In the genomic region with DNA sequence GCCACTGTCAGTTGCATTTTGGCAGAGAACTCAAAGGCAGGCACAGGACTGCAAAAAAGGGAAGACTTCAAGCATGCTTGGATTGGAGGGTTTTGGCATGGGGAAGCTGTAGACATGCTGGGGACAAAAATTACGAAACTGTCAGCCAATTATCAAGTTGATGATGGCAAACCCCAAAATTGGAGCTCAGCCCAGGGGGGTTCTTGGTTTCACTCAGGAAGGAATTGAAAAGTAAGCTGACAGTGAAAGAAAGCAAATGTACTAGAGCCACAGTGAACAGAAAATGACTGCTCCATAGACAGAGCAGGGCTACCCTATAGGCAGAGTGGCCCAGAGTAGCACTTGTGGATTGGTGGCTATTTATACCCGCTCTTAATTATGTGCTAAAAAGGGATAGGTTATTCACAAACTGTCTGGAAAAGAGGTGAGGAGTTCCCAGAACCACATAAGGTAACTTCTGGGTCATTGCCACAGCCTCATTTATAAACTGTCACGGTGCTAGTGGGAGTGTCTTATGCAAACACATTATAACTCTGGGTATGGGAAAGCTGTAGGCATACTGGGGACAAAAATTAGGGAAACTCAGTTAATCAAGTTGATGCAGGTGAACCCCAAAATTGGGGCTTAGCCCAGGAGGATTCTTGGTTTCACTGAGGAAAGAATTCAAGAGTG, we compare ENCODE assay signal across 16 cellular contexts. TPM values are rescaled to one million over a fixed set of nuclear protein-coding genes. Genes with fewer than 3 reads are reported as not detected.
DNase-seq lines count a peak whose midpoint lies in the region; ATAC-seq and TF ChIP-seq lines count a peak whose summit lies in the region.
"Had no signal": no experiment of that assay in that cellular context is flagged by ENCODE, and none has a peak within 500 bp of the region (broad histone marks: within the 10 kb centered on the region; RNA-seq: fewer than 3 reads in every experiment).

No MANE protein-coding gene starts in this region.

- 56 to 71% (median 66%) methylated on average over 3 of the region's 3 CpGs for WGBS in adrenal gland, 4 donors
- 25 to 30% methylated on average over 3 of the region's 3 CpGs for WGBS in upper lobe of left lung, 2 donors
- WGBS in stomach, 5 donors, result 34 to 44% (median 42%) methylated on average over 3 of the region's 3 CpGs

- intact Hi-C loops in Right ventricle myocardium inferior (cut with DNase I), result no loop called here
- intact Hi-C loops in cardiac septum (cut with DNase I), result no loop called here
- intact Hi-C loops in adrenal gland (cut with DNase I), result no loop called here
- intact Hi-C loops in uterus (cut with DNase I; ENCODE audit: low total_unique reads), result no loop called here
- intact Hi-C loops in stomach (cut with DNase I; ENCODE audit: low total_unique reads), result no loop called here

- TF ChIP-seq POLR2A in adrenal gland (IDR thresholded peaks at IDR 0.05) (no peak), upper lobe of left lung (IDR thresholded peaks at IDR 0.05) (no peak), uterus (IDR thresholded peaks at IDR 0.05) (no peak), stomach (IDR thresholded peaks at IDR 0.05) (no peak)

- peak overlapping the region in 1 of 5 donors; percentile 1 for H3K27ac ChIP-seq in adrenal gland
- H3K27ac ChIP-seq in upper lobe of left lung, result peak overlapping the region in 3 of 4 donors; percentile 5 to 63 (median 14)
- no peak overlapping the region for H3K27ac ChIP-seq in uterus
- no peak overlapping the region for H3K27ac ChIP-seq in stomach
- H3K27ac ChIP-seq: epithelial cell of prostate had no signal

- no peaks in the 10 kb centered on the region for H3K36me3 ChIP-seq in adrenal gland (replicated peaks in 1 of 2)
- no peaks in the 10 kb centered on the region for H3K36me3 ChIP-seq in upper lobe of left lung
- H3K36me3 ChIP-seq in uterus, result no peaks in the 10 kb centered on the region
- no peaks in the 10 kb centered on the region for H3K36me3 ChIP-seq in stomach

- H3K4me1 ChIP-seq in adrenal gland (replicated peaks in 1 of 2) (no peaks in the 10 kb centered on the region), upper lobe of left lung (peaks cover 0 to 11% (median 5%) of the 10 kb centered on the region in 4 donors), uterus (no peaks in the 10 kb centered on the region), stomach (peaks cover 0 to 11% (median 0%) of the 10 kb centered on the region in 4 donors)

- H3K4me3 ChIP-seq in adrenal gland, result no peak overlapping the region
- H3K4me3 ChIP-seq in upper lobe of left lung, result no peak overlapping the region
- H3K4me3 ChIP-seq in uterus, result no peak overlapping the region
- no peak overlapping the region for H3K4me3 ChIP-seq in stomach

- no peaks in the 10 kb centered on the region for H3K27me3 ChIP-seq in adrenal gland
- no peaks in the 10 kb centered on the region for H3K27me3 ChIP-seq in upper lobe of left lung
- no peaks in the 10 kb centered on the region for H3K27me3 ChIP-seq in uterus
- H3K27me3 ChIP-seq in stomach, result no peaks in the 10 kb centered on the region

- ATAC-seq in Right ventricle myocardium inferior (peak; percentile 79), upper lobe of left lung (ENCODE audit: low FRiP score in 2 of 2) (peak; percentile 53 to 66), GM19035 (IDR thresholded peaks at IDR 0.05; ENCODE audit: unreplicated experiment) (no peak)
- ATAC-seq: activated CD4-positive, alpha-beta T cell treated with anti-CD3 and anti-CD28 coated beads for 36 hours had no signal

- TF ChIP-seq EP300 in upper lobe of left lung (IDR thresholded peaks at IDR 0.05) (no peak), stomach (IDR thresholded peaks at IDR 0.05) (no peak)

- no peaks in the 10 kb centered on the region for H3K9me3 ChIP-seq in adrenal gland (replicated peaks in 1 of 3)
- H3K9me3 ChIP-seq in upper lobe of left lung, result no peaks in the 10 kb centered on the region
- H3K9me3 ChIP-seq in uterus, result no peaks in the 10 kb centered on the region
- H3K9me3 ChIP-seq in stomach, result no peaks in the 10 kb centered on the region

- no peak for TF ChIP-seq CTCF in adrenal gland (IDR thresholded peaks at IDR 0.05)
- TF ChIP-seq CTCF in upper lobe of left lung (IDR thresholded peaks at IDR 0.05), result no peak
- TF ChIP-seq CTCF in uterus (IDR thresholded peaks at IDR 0.05), result no peak
- no peak for TF ChIP-seq CTCF in stomach (IDR thresholded peaks at IDR 0.05)

- no peak for DNase-seq in Right ventricle myocardium inferior (ENCODE audit: missing footprints)
- DNase-seq in cardiac septum (ENCODE audit: low spot score), result no peak
- peak; percentile 19 to 61 (median 43) for DNase-seq in adrenal gland
- peak; percentile 8 for DNase-seq in left kidney (ENCODE audit: low read depth, low spot score)
- DNase-seq in upper lobe of left lung, result peak in 1 of 2 donors; percentile 40
- DNase-seq in uterus, result no peak
- DNase-seq in stomach, result no peak
- DNase-seq: activated CD4-positive, alpha-beta T cell treated with anti-CD3 and anti-CD28 coated beads for 36 hours; activated naive CD8-positive, alpha-beta T cell treated with anti-CD3 and anti-CD28 coated beads for 36 hours; activated T-cell treated with anti-CD3 and anti-CD28 coated beads, Interleukin-2, amount 50 U/mL, for 1 hour; cerebellar nuclear complex; NCI-H187 treated with DMSO at 0.1 percent for 48 hours had no signal

RNA-seq across cellular contexts. Expression of a gene that starts 14.5 kb away (rescaled TPM):
- total RNA-seq in Right ventricle myocardium inferior (0.43 TPM), cardiac septum (0.62 TPM), adrenal gland (under 1 TPM in 1 of 8 donors, not detected in 7; 0.83 TPM), upper lobe of left lung (10 to 100 TPM in 1 of 6 donors, 1 to 10 TPM in 3, under 1 TPM in 1, not detected in 1; 0.31 to 22.9 (median 5.3) TPM), uterus (1 to 10 TPM in 1 of 4 donors, not detected in 3; 7.5 TPM), stomach (not detected)
- polyA plus RNA-seq in adrenal gland (1 to 10 TPM in 1 of 3 donors, under 1 TPM in 2; 0.17 to 1.1 (median 0.97) TPM), stomach (not detected)
- total RNA-seq: activated CD4-positive, alpha-beta T cell treated with anti-CD3 and anti-CD28 coated beads for 36 hours; liver had no signal
- polyA plus RNA-seq: AG04450, liver had no signal

RNA-seq across cellular contexts. Expression of a gene that starts 46.3 kb away (rescaled TPM):
- 24.2 TPM for total RNA-seq in Right ventricle myocardium inferior
- 27.3 TPM for total RNA-seq in cardiac septum
- 10 to 100 TPM; 23.2 to 70.4 (median 37.4) TPM for total RNA-seq in adrenal gland
- 10 to 100 TPM in 1 of 3 donors, 1 to 10 TPM in 2; 3.7 to 20.2 (median 5.6) TPM for polyA plus RNA-seq in adrenal gland
- total RNA-seq in upper lobe of left lung, result 10 to 100 TPM; 28.5 to 94.3 (median 48.6) TPM
- 100 to 1,000 TPM in 1 of 4 donors, 10 to 100 TPM in 3; 35.4 to 173 (median 69.0) TPM for total RNA-seq in uterus
- total RNA-seq in stomach, result 100 to 1,000 TPM in 1 of 5 donors, 10 to 100 TPM in 4; 10.7 to 124 (median 47.2) TPM
- 1 to 10 TPM; 4.5 to 5.7 (median 4.7) TPM for polyA plus RNA-seq in stomach

Comparison
In these comparisons a context has a peak if more than half of its experiments do, and no peak if none do; other contexts are left out.
1. DNase-seq: peak in adrenal gland (7 of 7) and left kidney (single experiment); none in Right ventricle myocardium inferior (single experiment), cardiac septum (single experiment), uterus (0 of 2) and stomach (single experiment).
2. H3K27ac ChIP-seq: peak in upper lobe of left lung (3 of 4); none in uterus (0 of 2) and stomach (0 of 5).